Comparison of ENCODE assay signal across 20 cellular contexts in the genomic region with DNA sequence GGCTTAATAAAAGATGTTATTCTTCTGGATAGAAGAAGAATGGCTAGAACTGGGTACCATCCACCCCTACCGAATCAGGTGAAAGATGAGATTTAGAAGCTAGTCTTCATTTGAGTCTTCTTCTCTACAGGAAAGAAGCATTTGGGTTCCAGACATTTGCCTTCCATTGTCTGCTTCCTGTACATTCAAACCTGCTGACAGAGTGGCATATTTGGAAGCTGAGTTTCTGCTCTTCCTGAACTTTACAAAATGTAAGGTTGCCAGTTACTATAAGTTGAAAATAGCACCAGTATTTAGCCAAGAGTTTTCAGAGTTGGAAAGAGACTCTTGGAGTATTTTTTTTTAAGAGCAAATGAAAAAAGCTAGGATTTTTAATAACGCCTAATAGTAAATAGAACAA.
DNase-seq lines count a peak whose midpoint lies in the region; ATAC-seq, FAIRE-seq and TF ChIP-seq lines count a peak whose summit lies in the region.
"Had no signal": no experiment of that assay in that cellular context is flagged by ENCODE, and none has a peak within 500 bp of the region (broad histone marks: within the 10 kb centered on the region; RNA-seq: fewer than 3 reads in every experiment).

No MANE protein-coding gene starts in this region.

- in situ Hi-C loops in GM23248 (cut with MboI), result no loop called here

- peak overlapping the region; percentile 13; the same call in 1 of the 2 replicates for H2AFZ ChIP-seq in GM23248
- H2AFZ ChIP-seq in astrocyte (ENCODE audit: low read depth, low read length), result peak overlapping the region; percentile 11
- H2AFZ ChIP-seq in neural progenitor cell (replicated peaks), result peak overlapping the region; percentile 12

- H3F3A ChIP-seq in GM23248 (ENCODE audit: insufficient read depth), result 0 out of 2 replicates have a peak, but pooled peaks cover 5% of the 10 kb centered on the region
- H3F3A ChIP-seq in neural progenitor cell (ENCODE audit: low read depth), result no peaks in the 10 kb centered on the region

- H3K4me1 ChIP-seq in GM23248 (ENCODE audit: insufficient read depth), result peaks cover 10% of the 10 kb centered on the region; the same call in 1 of the 2 replicates
- H3K4me1 ChIP-seq in astrocyte (ENCODE audit: insufficient read depth, low read length), result no peaks in the 10 kb centered on the region
- H3K4me1 ChIP-seq in neural progenitor cell, result peaks cover 5% of the 10 kb centered on the region
- H3K4me1 ChIP-seq in left lung, result no peaks in the 10 kb centered on the region
- H3K4me1 ChIP-seq: Caco-2 had no signal

- H3K27ac ChIP-seq in GM23248 (no peak overlapping the region), astrocyte (ENCODE audit: low read depth, low read length) (no peak overlapping the region), neural progenitor cell (no peak overlapping the region), left lung (no peak overlapping the region)
- H3K27ac ChIP-seq: KMS-11 had no signal

- H3K27ac Mint-ChIP-seq in astrocyte (ENCODE audit: unreplicated experiment), result no peak overlapping the region
- H3K27ac Mint-ChIP-seq in neural progenitor cell, result no peak overlapping the region
- no peak overlapping the region for H3K27ac Mint-ChIP-seq in activated naive CD4-positive, alpha-beta T cell treated with anti-CD3 and anti-CD28 coated beads, Interleukin-2, amount 50 U/mL, for 72 hours
- H3K27ac Mint-ChIP-seq: CD4-positive, CD25-positive, alpha-beta regulatory T cell; H9 had no signal

- no peaks in the 10 kb centered on the region for H3K36me3 ChIP-seq in GM23248 (ENCODE audit: low read depth)
- H3K36me3 ChIP-seq in astrocyte (ENCODE audit: insufficient read depth, low read length), result no peaks in the 10 kb centered on the region
- no peaks in the 10 kb centered on the region for H3K36me3 ChIP-seq in neural progenitor cell
- no peaks in the 10 kb centered on the region for H3K36me3 ChIP-seq in left lung
- H3K36me3 ChIP-seq: BE2C had no signal

- FAIRE-seq in astrocyte (lab: Jason Lieb, UNC), result no peak
- FAIRE-seq: A204.1, D721Med, GM19239 had no signal

- H3K27me3 ChIP-seq in GM23248 (replicated peaks; ENCODE audit: insufficient read depth), result no peaks in the 10 kb centered on the region
- no peaks in the 10 kb centered on the region for H3K27me3 ChIP-seq in astrocyte (ENCODE audit: insufficient read depth, low read length)
- no peaks in the 10 kb centered on the region for H3K27me3 ChIP-seq in neural progenitor cell
- H3K27me3 ChIP-seq in left lung, result no peaks in the 10 kb centered on the region
- H3K27me3 ChIP-seq: BE2C had no signal

- no peaks in the 10 kb centered on the region for H3K9me2 ChIP-seq in GM23248 (ENCODE audit: insufficient read depth)

- H3K9me3 ChIP-seq in GM23248 (ENCODE audit: low read depth), result no peaks in the 10 kb centered on the region
- no peaks in the 10 kb centered on the region for H3K9me3 ChIP-seq in astrocyte (ENCODE audit: insufficient read depth, low read depth, low read length)
- no peaks in the 10 kb centered on the region for H3K9me3 ChIP-seq in neural progenitor cell (ENCODE audit: low read depth)
- no peaks in the 10 kb centered on the region for H3K9me3 ChIP-seq in left lung
- H3K9me3 ChIP-seq: BE2C, Caco-2 had no signal

- H3K27me3 Mint-ChIP-seq in astrocyte (ENCODE audit: low read depth, unreplicated experiment), result no peaks in the 10 kb centered on the region
- peaks cover 12% of the 10 kb centered on the region for H3K27me3 Mint-ChIP-seq in neural progenitor cell (ENCODE audit: insufficient read depth, low read depth)
- H3K27me3 Mint-ChIP-seq: CD4-positive, CD25-positive, alpha-beta regulatory T cell had no signal

- no peak overlapping the region for H3K4me3 Mint-ChIP-seq in astrocyte (ENCODE audit: unreplicated experiment)
- H3K4me3 Mint-ChIP-seq in neural progenitor cell, result no peak overlapping the region
- H3K4me3 Mint-ChIP-seq: CD4-positive, CD25-positive, alpha-beta regulatory T cell; H9 had no signal

- intact Hi-C loops in posterior cingulate gyrus (cut with DNase I) (no loop called here), left lung (cut with DNase I) (no loop called here)

- no peak for ATAC-seq in activated naive CD4-positive, alpha-beta T cell treated with anti-CD3 and anti-CD28 coated beads, Interleukin-2, amount 50 U/mL, for 72 hours
- no peak for ATAC-seq in left lung

- H3K79me2 ChIP-seq in GM23248 (ENCODE audit: insufficient read depth) (no peaks in the 10 kb centered on the region), astrocyte (ENCODE audit: insufficient read depth, low read length) (no peaks in the 10 kb centered on the region), neural progenitor cell (ENCODE audit: low read depth) (no peaks in the 10 kb centered on the region)

- WGBS in GM23248 (ENCODE audit: low coverage in 1 of 2, low lambda C conversion rate in 2 of 2, missing lambda C conversion rate in 2 of 2), 2 experiments, result 90 to 93% methylated on average over 2 of the region's 2 CpGs

- no peak overlapping the region for H3K9ac ChIP-seq in GM23248
- no peak overlapping the region for H3K9ac ChIP-seq in astrocyte (ENCODE audit: low read length)
- no peak overlapping the region for H3K9ac ChIP-seq in neural progenitor cell
- H3K9ac ChIP-seq: KMS-11 had no signal

- DNase-seq in GM23248, result peak; percentile 4
- DNase-seq in astrocyte (ENCODE audit: low read depth), result peak; percentile 9
- DNase-seq in dermis microvascular lymphatic vessel endothelial cell (ENCODE audit: low read depth in 2 of 2), result peak; percentile 2 to 67
- DNase-seq in neural progenitor cell (ENCODE audit: low spot score), result no peak
- DNase-seq in posterior cingulate gyrus, result no peak
- no peak for DNase-seq in activated naive CD4-positive, alpha-beta T cell treated with anti-CD3 and anti-CD28 coated beads, Interleukin-2, amount 50 U/mL, for 72 hours (ENCODE audit: low spot score in 2 of 2)
- no peak for DNase-seq in left lung
- DNase-seq in iPS-NIHi11 (ENCODE audit: low spot score), result no peak
- DNase-seq: ACHN; BE2C; C1 segment of cervical spinal cord; Caco-2; CD4-positive, CD25-positive, alpha-beta regulatory T cell; GF-D8; GOT3; H9 had no signal

- no peak overlapping the region for H3K4me2 ChIP-seq in GM23248 (ENCODE audit: unreplicated experiment)
- no peak overlapping the region for H3K4me2 ChIP-seq in astrocyte (ENCODE audit: low read length)
- H3K4me2 ChIP-seq in neural progenitor cell, result no peak overlapping the region
- H3K4me2 ChIP-seq: KMS-11 had no signal

- no peaks in the 10 kb centered on the region for H3K36me3 Mint-ChIP-seq in astrocyte (ENCODE audit: low read depth, unreplicated experiment)
- H3K36me3 Mint-ChIP-seq in neural progenitor cell, result no peaks in the 10 kb centered on the region
- peaks cover 0 to 5% of the 10 kb centered on the region in 2 donors for H3K36me3 Mint-ChIP-seq in activated naive CD4-positive, alpha-beta T cell treated with anti-CD3 and anti-CD28 coated beads, Interleukin-2, amount 50 U/mL, for 72 hours
- H3K36me3 Mint-ChIP-seq: CD4-positive, CD25-positive, alpha-beta regulatory T cell had no signal

- no peaks in the 10 kb centered on the region for H3K9me3 Mint-ChIP-seq in astrocyte (ENCODE audit: unreplicated experiment)
- peaks cover 3% of the 10 kb centered on the region for H3K9me3 Mint-ChIP-seq in neural progenitor cell
- H3K9me3 Mint-ChIP-seq in activated naive CD4-positive, alpha-beta T cell treated with anti-CD3 and anti-CD28 coated beads, Interleukin-2, amount 50 U/mL, for 72 hours, result peaks cover 5% of the 10 kb centered on the region in 2 donors
- H3K9me3 Mint-ChIP-seq: H9 had no signal

- H4K20me1 ChIP-seq in GM23248 (ENCODE audit: insufficient read depth), result no peaks in the 10 kb centered on the region
- H4K20me1 ChIP-seq in astrocyte (ENCODE audit: insufficient read depth, low read length), result no peaks in the 10 kb centered on the region
- no peaks in the 10 kb centered on the region for H4K20me1 ChIP-seq in neural progenitor cell (ENCODE audit: low read depth)

- TF ChIP-seq CTCF in astrocyte (IDR thresholded peaks at IDR 0.05; ENCODE audit: insufficient read depth, low read depth, low read length), result no peak
- no peak for TF ChIP-seq CTCF in neural progenitor cell (IDR thresholded peaks at IDR 0.05)
- TF ChIP-seq CTCF in left lung (IDR thresholded peaks at IDR 0.05), result no peak

- H3K4me1 Mint-ChIP-seq in astrocyte (ENCODE audit: low read depth, unreplicated experiment), result peaks cover 9% of the 10 kb centered on the region
- H3K4me1 Mint-ChIP-seq in neural progenitor cell, result peaks cover 17% of the 10 kb centered on the region
- H3K4me1 Mint-ChIP-seq: CD4-positive, CD25-positive, alpha-beta regulatory T cell had no signal

- H3K4me3 ChIP-seq in GM23248 (no peak overlapping the region), astrocyte (ENCODE audit: insufficient read depth, low read depth, low read length) (no peak overlapping the region), neural progenitor cell (no peak overlapping the region), left lung (no peak overlapping the region)

Comparison
In these comparisons a context has a peak if more than half of its experiments do, and no peak if none do; other contexts are left out.
1. DNase-seq: peak in GM23248 (single experiment), astrocyte (single experiment) and dermis microvascular lymphatic vessel endothelial cell (2 of 2); none in neural progenitor cell (single experiment), posterior cingulate gyrus (0 of 10), activated naive CD4-positive, alpha-beta T cell treated with anti-CD3 and anti-CD28 coated beads, Interleukin-2, amount 50 U/mL, for 72 hours (0 of 2), left lung (0 of 2) and iPS-NIHi11 (single experiment).
2. Peak in every context shown above with its lines, with median percentiles within 50 percentile points of each other: H2AFZ ChIP-seq.